Comparison of ENCODE assay signal across 1 cellular context in genomic region chr4:184451726-184452125, GRCh38.
TF ChIP-seq lines count a peak whose summit lies in the region.

No MANE protein-coding gene starts in this region.

TF ChIP-seq in K562, 482 proteins besides CTCF, POLR2A, EP300 and RAD21 (continued from another document and continues in another):
- TF ChIP-seq AFF1 (IDR thresholded peaks at IDR 0.05; ENCODE audit: low read depth in 1 of 2, partially characterized antibody in 2 of 2) (peak in 1 of 2 experiments; percentile 32), LCOR (CRISPR knock-in tag; IDR thresholded peaks at IDR 0.05) (no peak), TCF15 (CRISPR knock-in tag; IDR thresholded peaks at IDR 0.05) (no peak), ZNF589 (CRISPR knock-in tag; IDR thresholded peaks at IDR 0.05; ENCODE audit: low read depth) (no peak), FOSL1 (tag; conservative IDR thresholded peaks at IDR 0.05) (0 out of 2 replicates have a peak, but pooled peaks have one; percentile 33), NCOR1 (IDR thresholded peaks at IDR 0.05) (peak; percentile 95), ETS2 (tag; IDR thresholded peaks at IDR 0.05; ENCODE audit: borderline replicate concordance, poor library complexity, severe bottlenecking) (no peak), ZNF766 (CRISPR knock-in tag; conservative IDR thresholded peaks at IDR 0.05) (no peak), ZFPM2 (CRISPR knock-in tag; IDR thresholded peaks at IDR 0.05) (no peak), ZBTB17 (CRISPR knock-in tag; IDR thresholded peaks at IDR 0.05) (no peak), ZNF586 (CRISPR knock-in tag; conservative IDR thresholded peaks at IDR 0.05) (no peak), ERF (CRISPR knock-in tag; IDR thresholded peaks at IDR 0.05) (no peak), GTF2E2 (tag; IDR thresholded peaks at IDR 0.05) (0 out of 2 replicates have a peak, but pooled peaks have one; percentile 34), MIER1 (IDR thresholded peaks at IDR 0.05; ENCODE audit: low read depth) (no peak), SAFB (IDR thresholded peaks at IDR 0.05; ENCODE audit: borderline replicate concordance, low read depth, low read length) (no peak), ZSCAN32 (CRISPR knock-in tag; IDR thresholded peaks at IDR 0.05) (no peak), TAF15 (IDR thresholded peaks at IDR 0.05; ENCODE audit: low read depth, low read length) (no peak), NELFE (IDR thresholded peaks at IDR 0.05; ENCODE audit: insufficient read depth, insufficient read length) (no peak), PTTG1 (tag; IDR thresholded peaks at IDR 0.05; ENCODE audit: low read depth) (no peak), ZNF76 (CRISPR knock-in tag; IDR thresholded peaks at IDR 0.05; ENCODE audit: borderline replicate concordance) (no peak), ATF7 (IDR thresholded peaks at IDR 0.05) (no peak; the same call in 1 of the 2 replicates), NR4A1 (CRISPR knock-in tag; IDR thresholded peaks at IDR 0.05) (no peak), NR4A1 (tag; IDR thresholded peaks at IDR 0.05) (no peak), E2F3 (CRISPR knock-in tag; IDR thresholded peaks at IDR 0.05) (no peak), NCOA4 (IDR thresholded peaks at IDR 0.05; ENCODE audit: partially characterized antibody) (no peak), SLC30A9 (CRISPR knock-in tag; IDR thresholded peaks at IDR 0.05) (no peak), ZNF41 (CRISPR knock-in tag; conservative IDR thresholded peaks at IDR 0.05) (no peak), ARID2 (IDR thresholded peaks at IDR 0.05) (no peak), UBTF (IDR thresholded peaks at IDR 0.05; ENCODE audit: borderline replicate concordance in 1 of 2, low read depth in 2 of 2, low read length in 2 of 2) (0 out of 4 replicates have a peak, but pooled peaks of 1 of the 2 experiments have one; percentile 32), MYNN (IDR thresholded peaks at IDR 0.05) (no peak), MYNN (CRISPR knock-in tag; IDR thresholded peaks at IDR 0.05) (no peak), ZNF695 (CRISPR knock-in tag; IDR thresholded peaks at IDR 0.05) (no peak), RCOR1 (IDR thresholded peaks at IDR 0.05; ENCODE audit: borderline replicate concordance in 1 of 2, low read depth in 2 of 2, low read length in 2 of 2) (peak; percentile 94 to 97), CREBBP (IDR thresholded peaks at IDR 0.05; ENCODE audit: low read depth, low read length) (no peak), SMARCC2 (IDR thresholded peaks at IDR 0.05; ENCODE audit: low read depth) (peak; percentile 71; the same call in 1 of the 2 replicates), ZNF79 (CRISPR knock-in tag; IDR thresholded peaks at IDR 0.05; ENCODE audit: low read depth) (no peak), NONO (IDR thresholded peaks at IDR 0.05; ENCODE audit: low read depth in 2 of 2, low read length in 1 of 2) (no peak), KLF16 (IDR thresholded peaks at IDR 0.05) (peak; percentile 87), CHD4 (IDR thresholded peaks at IDR 0.05; ENCODE audit: insufficient read depth, insufficient replicate concordance, low read depth, low read length, poor library complexity, severe bottlenecking) (no peak), GATA2 (CRISPR knock-in tag; IDR thresholded peaks at IDR 0.05) (peak; percentile 79), KLF13 (tag; IDR thresholded peaks at IDR 0.05; ENCODE audit: borderline replicate concordance, low read depth) (no peak), L3MBTL2 (IDR thresholded peaks at IDR 0.05) (no peak), SREBF2 (CRISPR knock-in tag; IDR thresholded peaks at IDR 0.05) (no peak), ATF2 (CRISPR knock-in tag; IDR thresholded peaks at IDR 0.05) (no peak), NBN (IDR thresholded peaks at IDR 0.05; ENCODE audit: low read depth) (peak; percentile 85), ZBTB8A (IDR thresholded peaks at IDR 0.05; ENCODE audit: partially characterized antibody) (no peak), NRF1 (conservative IDR thresholded peaks at IDR 0.05 in 1 of 2, IDR thresholded peaks at IDR 0.05 in 1 of 2) (no peak), SMAD1 (IDR thresholded peaks at IDR 0.05; ENCODE audit: low read depth, low read length, partially characterized antibody) (no peak), SAP30 (IDR thresholded peaks at IDR 0.05; ENCODE audit: borderline replicate concordance, insufficient read depth, low read depth, low read length, poor library complexity, severe bottlenecking) (no peak), POU5F1 (IDR thresholded peaks at IDR 0.05; ENCODE audit: borderline replicate concordance, low read depth, low read length, partially characterized antibody) (no peak), ZNF449 (CRISPR knock-in tag; IDR thresholded peaks at IDR 0.05) (no peak), MAFK (IDR thresholded peaks at IDR 0.05; ENCODE audit: low read length) (peak; percentile 48), ZNF12 (CRISPR knock-in tag; IDR thresholded peaks at IDR 0.05) (no peak), ZNF561 (CRISPR knock-in tag; conservative IDR thresholded peaks at IDR 0.05) (no peak), U2AF1 (optimal IDR thresholded peaks at IDR 0.05; ENCODE audit: low read depth, low read length) (no peak), MECOM (CRISPR knock-in tag; IDR thresholded peaks at IDR 0.05) (peak; percentile 48; the same call in 1 of the 2 replicates), ZC3H11A (IDR thresholded peaks at IDR 0.05; ENCODE audit: low read depth, low read length) (no peak), ZFP30 (CRISPR knock-in tag; IDR thresholded peaks at IDR 0.05; ENCODE audit: borderline replicate concordance) (no peak), CTBP1 (IDR thresholded peaks at IDR 0.05; ENCODE audit: borderline replicate concordance) (peak; percentile 68; the same call in 1 of the 2 replicates), PHF8 (IDR thresholded peaks at IDR 0.05; ENCODE audit: borderline replicate concordance, low read length) (no peak), SPI1 (IDR thresholded peaks at IDR 0.05; ENCODE audit: borderline replicate concordance, low read depth, low read length) (peak; percentile 99), SIX5 (IDR thresholded peaks at IDR 0.05; ENCODE audit: borderline replicate concordance in 1 of 2, insufficient read depth in 1 of 2, low read depth in 1 of 2, low read length in 2 of 2) (no peak), TAF9B (IDR thresholded peaks at IDR 0.05; ENCODE audit: partially characterized antibody) (peak; percentile 34), GABPA (tag; conservative IDR thresholded peaks at IDR 0.05; ENCODE audit: low read depth) (no peak), MTA2 (IDR thresholded peaks at IDR 0.05; ENCODE audit: low read depth) (peak; percentile 82), FUS (optimal IDR thresholded peaks at IDR 0.05; ENCODE audit: low read depth, low read length) (no peak), SIRT6 (IDR thresholded peaks at IDR 0.05; ENCODE audit: low read depth, low read length) (no peak), HDAC8 (tag; IDR thresholded peaks at IDR 0.05) (no peak), TARDBP (IDR thresholded peaks at IDR 0.05) (no peak), FOS (IDR thresholded peaks at IDR 0.05; ENCODE audit: extremely low read depth, insufficient read length) (no peak), NCOA6 (IDR thresholded peaks at IDR 0.05) (no peak), KHSRP (IDR thresholded peaks at IDR 0.05) (no peak), ZNF384 (IDR thresholded peaks at IDR 0.05; ENCODE audit: low read depth, low read length) (no peak; the same call in 1 of the 2 replicates), PBX2 (CRISPR knock-in tag; IDR thresholded peaks at IDR 0.05; ENCODE audit: low read depth) (no peak), PBX2 (tag; conservative IDR thresholded peaks at IDR 0.05; ENCODE audit: low read depth) (peak; percentile 69), SP1 (CRISPR knock-in tag; IDR thresholded peaks at IDR 0.05) (no peak), ZNF134 (CRISPR knock-in tag; conservative IDR thresholded peaks at IDR 0.05) (no peak)
